In the genomic region with DNA sequence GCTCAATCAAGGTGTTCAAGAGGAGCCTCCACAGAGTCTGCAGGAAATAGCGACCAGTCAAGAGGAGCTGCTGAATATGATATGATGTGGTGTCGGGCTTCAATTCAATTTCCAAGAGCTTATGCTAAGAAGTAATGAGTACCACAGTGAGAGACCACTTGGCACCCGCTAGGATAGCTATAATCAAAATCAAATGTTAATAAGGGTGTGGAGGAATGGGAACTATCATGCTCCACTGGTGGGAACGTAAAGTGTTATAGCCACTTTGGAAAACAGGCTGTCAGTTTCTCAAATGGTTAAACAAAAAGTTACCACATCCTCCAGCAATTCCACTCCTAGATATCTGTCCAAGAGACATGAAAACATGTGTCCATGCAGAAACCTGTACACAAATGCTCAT, we compare ENCODE assay signal across 8 cellular contexts.
"Had no signal": no experiment of that assay in that cellular context is flagged by ENCODE, and none has a peak within 500 bp of the region (broad histone marks: within the 10 kb centered on the region; RNA-seq: fewer than 3 reads in every experiment).

No MANE protein-coding gene starts in this region.

- H3K9me3 ChIP-seq: HAP-1 had no signal

- DNase-seq: GM23248, GOT3, H7, IMR-90, KG1 had no signal

- ATAC-seq: HCT116, K562 had no signal

- H3K4me3 ChIP-seq: GM23248, HAP-1, K562 had no signal

- H3K27ac ChIP-seq: GM23248 had no signal
